In the genomic region with DNA sequence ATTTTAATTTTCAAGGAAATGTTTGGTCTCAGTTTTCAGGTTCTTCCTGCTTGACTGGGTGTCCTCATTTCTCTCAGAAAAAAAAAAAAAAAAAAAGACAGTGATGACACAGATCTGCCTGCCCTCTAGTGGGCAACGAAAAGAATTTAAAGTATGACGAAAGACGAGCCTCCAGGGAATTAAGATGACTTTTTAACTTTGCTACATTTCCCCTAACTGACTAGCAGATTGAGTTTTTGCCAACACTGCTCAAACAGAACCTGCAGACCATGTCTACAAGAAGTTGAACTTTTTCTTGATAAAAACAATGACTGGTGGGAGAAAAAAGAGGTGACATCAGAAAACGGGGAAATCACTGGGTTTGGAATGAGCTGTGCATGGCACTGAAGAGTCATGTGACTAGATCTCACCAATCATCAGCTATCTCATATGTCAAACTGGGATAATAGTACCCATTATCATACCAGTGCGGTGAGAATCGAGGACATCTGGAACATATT, we compare ENCODE assay signal across 8 cellular contexts. TPM values are rescaled to one million over a fixed set of nuclear protein-coding genes. Genes with fewer than 3 reads are reported as not detected.
DNase-seq lines count a peak whose midpoint lies in the region; ATAC-seq and TF ChIP-seq lines count a peak whose summit lies in the region.

No MANE protein-coding gene starts in this region.

- H3K4me3 ChIP-seq in adipocyte (ENCODE audit: low read length) (peak overlapping the region; percentile 51), left ventricle myocardium inferior (peak overlapping the region; percentile 30)

- no peaks in the 10 kb centered on the region for H3K9me3 ChIP-seq in adipocyte (ENCODE audit: control insufficient read depth, low read length)
- no peaks in the 10 kb centered on the region for H3K9me3 ChIP-seq in left ventricle myocardium inferior (replicated peaks)

- H3K36me3 ChIP-seq in adipocyte (ENCODE audit: control insufficient read depth, insufficient read depth, low read length, severe bottlenecking) (no peaks in the 10 kb centered on the region), left ventricle myocardium inferior (no peaks in the 10 kb centered on the region)

- H3K9ac ChIP-seq in adipocyte (ENCODE audit: low read length), result peak overlapping the region; percentile 72

- peak; percentile 78 for ATAC-seq in GM21360 (IDR thresholded peaks at IDR 0.05; ENCODE audit: unreplicated experiment)
- peak; percentile 52 for ATAC-seq in HG03575 (IDR thresholded peaks at IDR 0.05; ENCODE audit: extremely low read depth, insufficient number of reproducible peaks, low FRiP score, unreplicated experiment)

- H3K27me3 ChIP-seq in adipocyte (replicated peaks; ENCODE audit: control insufficient read depth, insufficient read depth, low read length) (no peaks in the 10 kb centered on the region), left ventricle myocardium inferior (ENCODE audit: low read depth) (no peaks in the 10 kb centered on the region)

- no peak overlapping the region for H3K27ac ChIP-seq in left ventricle myocardium inferior (replicated peaks)

- peak; percentile 12 to 80 (median 35) for DNase-seq in NCI-H1417 (lab: John Stamatoyannopoulos, UW)
- DNase-seq in NCI-H1417 treated with DMSO at 0.1 percent for 48 hours (lab: John Stamatoyannopoulos, UW), result no peak
- peak; percentile 39 for DNase-seq in NOMO-1 treated with dmso at 0.1 percent for 144 hours (lab: John Stamatoyannopoulos, UW; ENCODE audit: unreplicated experiment)
- peak; percentile 92 for DNase-seq in adipocyte (ENCODE audit: low read depth)
- no peak for DNase-seq in left ventricle myocardium inferior
- peak; percentile 84 for DNase-seq in renal cortical epithelial cell (ENCODE audit: low read depth)

- TF ChIP-seq CTCF in left ventricle myocardium inferior (IDR thresholded peaks at IDR 0.05; ENCODE audit: borderline replicate concordance), result peak; percentile 68

- intact Hi-C loops in left ventricle myocardium inferior (cut with micrococcal nuclease), result loop anchor here (10.0 kb wide), 1 partner anchor 366 kb away; no protein-coding TSS in a partner anchor

- peaks cover 37% of the 10 kb centered on the region for H3K4me1 ChIP-seq in adipocyte (ENCODE audit: control insufficient read depth, insufficient read depth, low read length)
- no peaks in the 10 kb centered on the region for H3K4me1 ChIP-seq in left ventricle myocardium inferior

RNA-seq across cellular contexts. Expression of gene EOMES, which starts 40.8 kb away (rescaled TPM):
- total RNA-seq in left ventricle myocardium inferior (0.14 TPM), renal cortical epithelial cell (not detected in 2 replicates)

Comparison
In these comparisons a context has a peak if more than half of its experiments do, and no peak if none do; other contexts are left out.
1. DNase-seq: peak in NCI-H1417 (3 of 3), NOMO-1 treated with dmso at 0.1 percent for 144 hours (single experiment), adipocyte (single experiment) and renal cortical epithelial cell (single experiment); none in NCI-H1417 treated with DMSO at 0.1 percent for 48 hours (single experiment) and left ventricle myocardium inferior (single experiment).